Comparison of ENCODE assay signal across 9 cellular contexts in genomic region chr2:86807121-86807461, GRCh38. TPM values are rescaled to one million over a fixed set of nuclear protein-coding genes. Genes with fewer than 3 reads are reported as not detected.
DNase-seq lines count a peak whose midpoint lies in the region; ATAC-seq and TF ChIP-seq lines count a peak whose summit lies in the region.
"Had no signal": no experiment of that assay in that cellular context is flagged by ENCODE, and none has a peak within 500 bp of the region (broad histone marks: within the 10 kb centered on the region; RNA-seq: fewer than 3 reads in every experiment).

No MANE protein-coding gene starts in this region.

- H3K9me3 ChIP-seq in Karpas-422 (ENCODE audit: low read length) = no peaks in the 10 kb centered on the region

- H3K27me3 Mint-ChIP-seq in natural killer cell treated with Interleukin-12 subunit alpha and Interleukin-12 subunit beta and Interleukin-15 and Interleukin-18, amount 100 ng/mL, for 72 hours = peaks cover 0 to 13% of the 10 kb centered on the region in 2 donors

- peak overlapping the region; percentile 44; the same call in 1 of the 2 replicates for H2AFZ ChIP-seq in Karpas-422 (ENCODE audit: low read length)

- peak overlapping the region; percentile 64 for H3K4me2 ChIP-seq in Karpas-422 (ENCODE audit: low read depth, low read length, poor library complexity, severe bottlenecking)

- no peaks in the 10 kb centered on the region for H3K36me3 Mint-ChIP-seq in natural killer cell treated with Interleukin-12 subunit alpha and Interleukin-12 subunit beta and Interleukin-15 and Interleukin-18, amount 100 ng/mL, for 72 hours

- peak overlapping the region; percentile 87 for H3K4me3 Mint-ChIP-seq in natural killer cell treated with Interleukin-12 subunit alpha and Interleukin-12 subunit beta and Interleukin-15 and Interleukin-18, amount 100 ng/mL, for 72 hours

- no peaks in the 10 kb centered on the region for H4K20me1 ChIP-seq in Karpas-422 (ENCODE audit: insufficient read depth, low read depth, low read length)

- no peaks in the 10 kb centered on the region for H3K27me3 ChIP-seq in Karpas-422 (ENCODE audit: low read length)

- TF ChIP-seq CTCF in AG10803 (conservative IDR thresholded peaks at IDR 0.05; ENCODE audit: low read length) (no peak), coronary artery (IDR thresholded peaks at IDR 0.05) (no peak)

- no peaks in the 10 kb centered on the region for H3K79me2 ChIP-seq in Karpas-422 (ENCODE audit: low read length)

- TF ChIP-seq POLR2A in erythroblast (IDR thresholded peaks at IDR 0.05; ENCODE audit: low read length) = no peak

- H3K4me3 ChIP-seq in AG10803 (ENCODE audit: low read length) = peak overlapping the region; percentile 40
- peak overlapping the region; percentile 59; the same call in 1 of the 2 replicates for H3K4me3 ChIP-seq in Karpas-422 (ENCODE audit: low read length)
- H3K4me3 ChIP-seq in coronary artery = peak overlapping the region; percentile 64

- H3K27ac ChIP-seq in Karpas-422 (ENCODE audit: low read length) = no peak overlapping the region
- H3K27ac ChIP-seq in coronary artery = no peak overlapping the region

- no peak for ATAC-seq in natural killer cell treated with Interleukin-12 subunit alpha and Interleukin-12 subunit beta and Interleukin-15 and Interleukin-18, amount 100 ng/mL, for 72 hours
- no peak for ATAC-seq in HG03469 (IDR thresholded peaks at IDR 0.05; ENCODE audit: unreplicated experiment)

- peaks cover 18 to 25% of the 10 kb centered on the region in 2 donors for H3K4me1 Mint-ChIP-seq in natural killer cell treated with Interleukin-12 subunit alpha and Interleukin-12 subunit beta and Interleukin-15 and Interleukin-18, amount 100 ng/mL, for 72 hours (ENCODE audit: low read depth in 2 of 2)

- no peaks in the 10 kb centered on the region for H3K9me2 ChIP-seq in Karpas-422 (replicated peaks; ENCODE audit: insufficient read depth, low read length)

- no peaks in the 10 kb centered on the region for H3K36me3 ChIP-seq in Karpas-422 (ENCODE audit: insufficient read depth, low read length)

- H3K27ac Mint-ChIP-seq in natural killer cell treated with Interleukin-12 subunit alpha and Interleukin-12 subunit beta and Interleukin-15 and Interleukin-18, amount 100 ng/mL, for 72 hours = peak overlapping the region; percentile 48 to 63

- peak overlapping the region; percentile 38; the same call in 1 of the 2 replicates for H3K9ac ChIP-seq in Karpas-422 (ENCODE audit: low read length)

- H3K4me1 ChIP-seq in Karpas-422 (ENCODE audit: low read length) = peaks cover 15% of the 10 kb centered on the region

- no peaks in the 10 kb centered on the region for H3K9me3 Mint-ChIP-seq in natural killer cell treated with Interleukin-12 subunit alpha and Interleukin-12 subunit beta and Interleukin-15 and Interleukin-18, amount 100 ng/mL, for 72 hours

- no peak for DNase-seq in AG10803 (ENCODE audit: low read depth)
- DNase-seq in Karpas-422 = no peak
- no peak for DNase-seq in coronary artery (ENCODE audit: low spot score)
- no peak for DNase-seq in natural killer cell treated with Interleukin-12 subunit alpha and Interleukin-12 subunit beta and Interleukin-15 and Interleukin-18, amount 100 ng/mL, for 72 hours (ENCODE audit: low spot score)
- DNase-seq in stimulated activated naive CD4-positive, alpha-beta T cell treated with Interleukin-2 at 50 U/mL for 16 hours (lab: John Stamatoyannopoulos, UW) = no peak
- DNase-seq in erythroblast (lab: John Stamatoyannopoulos, UW) = no peak
- DNase-seq in stimulated activated CD4-positive, alpha-beta T cell treated with anti-CD3 and anti-CD28 coated beads, Interleukin-15, amount 100 ng/mL, for 24 hours = no peak
- DNase-seq: SHP77 had no signal

RNA-seq across cellular contexts. Expression of gene CD8A, which starts 16.4 kb away (rescaled TPM):
- not detected in 2 replicates for total RNA-seq in Karpas-422 (2014; rRNA removed; shearing (Covaris generic); ENCODE audit: low replicate concordance)
- total RNA-seq in natural killer cell treated with Interleukin-12 subunit alpha and Interleukin-12 subunit beta and Interleukin-15 and Interleukin-18, amount 100 ng/mL, for 72 hours = 10 to 100 TPM; 67.8 to 85.0 TPM

RNA-seq across cellular contexts. Expression of gene CD8B, which starts 54.6 kb away (rescaled TPM):
- not detected in 2 replicates for total RNA-seq in Karpas-422 (2014; rRNA removed; shearing (Covaris generic); ENCODE audit: low replicate concordance)
- 10 to 100 TPM in 1 of 2 donors, 1 to 10 TPM in 1; 8.4 to 31.5 TPM for total RNA-seq in natural killer cell treated with Interleukin-12 subunit alpha and Interleukin-12 subunit beta and Interleukin-15 and Interleukin-18, amount 100 ng/mL, for 72 hours

Comparison
In these comparisons a context has a peak if more than half of its experiments do, and no peak if none do; other contexts are left out.
1. RNA of gene CD8A, which starts 16.4 kb away (total RNA-seq): 67.8 to 85.0 TPM in natural killer cell treated with Interleukin-12 subunit alpha and Interleukin-12 subunit beta and Interleukin-15 and Interleukin-18, amount 100 ng/mL, for 72 hours; not detected in Karpas-422; every median in the first group is over 10 times any median in the second.
2. Peak in every context shown above with its lines, with median percentiles within 50 percentile points of each other: H3K4me3 ChIP-seq.